1 cellular context compared by ENCODE assay signal in the genomic region with DNA sequence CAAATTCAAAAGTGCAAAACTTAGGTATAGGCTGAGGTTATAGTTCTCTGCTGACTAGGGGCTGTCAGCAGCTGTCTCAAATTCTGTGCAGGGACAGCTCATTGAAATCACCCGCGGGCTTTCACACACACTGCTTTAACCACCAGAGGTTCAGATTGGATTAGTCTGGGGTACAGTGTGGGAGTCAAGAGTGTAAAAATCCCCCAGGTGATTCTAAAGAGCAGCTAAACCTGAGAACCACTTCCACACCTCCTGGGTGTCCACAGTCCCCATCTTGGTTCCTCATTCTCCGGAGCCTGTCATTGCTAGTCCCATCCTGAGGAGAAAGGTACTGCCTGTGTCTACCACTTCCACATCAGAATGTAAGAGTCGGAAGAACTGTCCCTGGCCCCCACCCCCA.
TF ChIP-seq lines count a peak whose summit lies in the region.

No MANE protein-coding gene starts in this region.

TF ChIP-seq in GM12878, 131 proteins besides CTCF, POLR2A, EP300 and RAD21 (continued from another document):
- TF ChIP-seq, protein P1, sequence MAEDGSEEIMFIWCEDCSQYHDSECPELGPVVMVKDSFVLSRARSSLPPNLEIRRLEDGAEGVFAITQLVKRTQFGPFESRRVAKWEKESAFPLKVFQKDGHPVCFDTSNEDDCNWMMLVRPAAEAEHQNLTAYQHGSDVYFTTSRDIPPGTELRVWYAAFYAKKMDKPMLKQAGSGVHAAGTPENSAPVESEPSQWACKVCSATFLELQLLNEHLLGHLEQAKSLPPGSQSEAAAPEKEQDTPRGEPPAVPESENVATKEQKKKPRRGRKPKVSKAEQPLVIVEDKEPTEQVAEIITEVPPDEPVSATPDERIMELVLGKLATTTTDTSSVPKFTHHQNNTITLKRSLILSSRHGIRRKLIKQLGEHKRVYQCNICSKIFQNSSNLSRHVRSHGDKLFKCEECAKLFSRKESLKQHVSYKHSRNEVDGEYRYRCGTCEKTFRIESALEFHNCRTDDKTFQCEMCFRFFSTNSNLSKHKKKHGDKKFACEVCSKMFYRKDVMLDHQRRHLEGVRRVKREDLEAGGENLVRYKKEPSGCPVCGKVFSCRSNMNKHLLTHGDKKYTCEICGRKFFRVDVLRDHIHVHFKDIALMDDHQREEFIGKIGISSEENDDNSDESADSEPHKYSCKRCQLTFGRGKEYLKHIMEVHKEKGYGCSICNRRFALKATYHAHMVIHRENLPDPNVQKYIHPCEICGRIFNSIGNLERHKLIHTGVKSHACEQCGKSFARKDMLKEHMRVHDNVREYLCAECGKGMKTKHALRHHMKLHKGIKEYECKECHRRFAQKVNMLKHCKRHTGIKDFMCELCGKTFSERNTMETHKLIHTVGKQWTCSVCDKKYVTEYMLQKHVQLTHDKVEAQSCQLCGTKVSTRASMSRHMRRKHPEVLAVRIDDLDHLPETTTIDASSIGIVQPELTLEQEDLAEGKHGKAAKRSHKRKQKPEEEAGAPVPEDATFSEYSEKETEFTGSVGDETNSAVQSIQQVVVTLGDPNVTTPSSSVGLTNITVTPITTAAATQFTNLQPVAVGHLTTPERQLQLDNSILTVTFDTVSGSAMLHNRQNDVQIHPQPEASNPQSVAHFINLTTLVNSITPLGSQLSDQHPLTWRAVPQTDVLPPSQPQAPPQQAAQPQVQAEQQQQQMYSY (CRISPR knock-in tag; IDR thresholded peaks at IDR 0.05) = no peak
- TF ChIP-seq, protein P2, sequence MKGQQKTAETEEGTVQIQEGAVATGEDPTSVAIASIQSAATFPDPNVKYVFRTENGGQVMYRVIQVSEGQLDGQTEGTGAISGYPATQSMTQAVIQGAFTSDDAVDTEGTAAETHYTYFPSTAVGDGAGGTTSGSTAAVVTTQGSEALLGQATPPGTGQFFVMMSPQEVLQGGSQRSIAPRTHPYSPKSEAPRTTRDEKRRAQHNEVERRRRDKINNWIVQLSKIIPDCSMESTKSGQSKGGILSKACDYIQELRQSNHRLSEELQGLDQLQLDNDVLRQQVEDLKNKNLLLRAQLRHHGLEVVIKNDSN (IDR thresholded peaks at IDR 0.05; ENCODE audit: borderline replicate concordance, extremely low read length, insufficient read depth, low read depth, low read length) = no peak
- no peak for TF ChIP-seq YBX1 (IDR thresholded peaks at IDR 0.05)
- no peak for TF ChIP-seq HDAC2 (IDR thresholded peaks at IDR 0.05)
- TF ChIP-seq USF2 (IDR thresholded peaks at IDR 0.05; ENCODE audit: borderline replicate concordance, low read depth, low read length) = no peak
- TF ChIP-seq IKZF2 (IDR thresholded peaks at IDR 0.05) = peak; percentile 53 to 73; a peak in 3 of 4 replicates
- TF ChIP-seq, protein P3, sequence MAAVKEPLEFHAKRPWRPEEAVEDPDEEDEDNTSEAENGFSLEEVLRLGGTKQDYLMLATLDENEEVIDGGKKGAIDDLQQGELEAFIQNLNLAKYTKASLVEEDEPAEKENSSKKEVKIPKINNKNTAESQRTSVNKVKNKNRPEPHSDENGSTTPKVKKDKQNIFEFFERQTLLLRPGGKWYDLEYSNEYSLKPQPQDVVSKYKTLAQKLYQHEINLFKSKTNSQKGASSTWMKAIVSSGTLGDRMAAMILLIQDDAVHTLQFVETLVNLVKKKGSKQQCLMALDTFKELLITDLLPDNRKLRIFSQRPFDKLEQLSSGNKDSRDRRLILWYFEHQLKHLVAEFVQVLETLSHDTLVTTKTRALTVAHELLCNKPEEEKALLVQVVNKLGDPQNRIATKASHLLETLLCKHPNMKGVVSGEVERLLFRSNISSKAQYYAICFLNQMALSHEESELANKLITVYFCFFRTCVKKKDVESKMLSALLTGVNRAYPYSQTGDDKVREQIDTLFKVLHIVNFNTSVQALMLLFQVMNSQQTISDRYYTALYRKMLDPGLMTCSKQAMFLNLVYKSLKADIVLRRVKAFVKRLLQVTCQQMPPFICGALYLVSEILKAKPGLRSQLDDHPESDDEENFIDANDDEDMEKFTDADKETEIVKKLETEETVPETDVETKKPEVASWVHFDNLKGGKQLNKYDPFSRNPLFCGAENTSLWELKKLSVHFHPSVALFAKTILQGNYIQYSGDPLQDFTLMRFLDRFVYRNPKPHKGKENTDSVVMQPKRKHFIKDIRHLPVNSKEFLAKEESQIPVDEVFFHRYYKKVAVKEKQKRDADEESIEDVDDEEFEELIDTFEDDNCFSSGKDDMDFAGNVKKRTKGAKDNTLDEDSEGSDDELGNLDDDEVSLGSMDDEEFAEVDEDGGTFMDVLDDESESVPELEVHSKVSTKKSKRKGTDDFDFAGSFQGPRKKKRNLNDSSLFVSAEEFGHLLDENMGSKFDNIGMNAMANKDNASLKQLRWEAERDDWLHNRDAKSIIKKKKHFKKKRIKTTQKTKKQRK (IDR thresholded peaks at IDR 0.05; ENCODE audit: low read depth, low read length) = no peak
- no peak for TF ChIP-seq SKIL (IDR thresholded peaks at IDR 0.05; ENCODE audit: low read depth, poor library complexity, severe bottlenecking)
- no peak for TF ChIP-seq POLR2AphosphoS2 (IDR thresholded peaks at IDR 0.05; ENCODE audit: low read depth, low read length)
- TF ChIP-seq NFIC (IDR thresholded peaks at IDR 0.05; ENCODE audit: low read depth, low read length) = no peak
- no peak for TF ChIP-seq RELA (IDR thresholded peaks at IDR 0.05; ENCODE audit: borderline replicate concordance, partially characterized antibody)
- TF ChIP-seq, protein P4, sequence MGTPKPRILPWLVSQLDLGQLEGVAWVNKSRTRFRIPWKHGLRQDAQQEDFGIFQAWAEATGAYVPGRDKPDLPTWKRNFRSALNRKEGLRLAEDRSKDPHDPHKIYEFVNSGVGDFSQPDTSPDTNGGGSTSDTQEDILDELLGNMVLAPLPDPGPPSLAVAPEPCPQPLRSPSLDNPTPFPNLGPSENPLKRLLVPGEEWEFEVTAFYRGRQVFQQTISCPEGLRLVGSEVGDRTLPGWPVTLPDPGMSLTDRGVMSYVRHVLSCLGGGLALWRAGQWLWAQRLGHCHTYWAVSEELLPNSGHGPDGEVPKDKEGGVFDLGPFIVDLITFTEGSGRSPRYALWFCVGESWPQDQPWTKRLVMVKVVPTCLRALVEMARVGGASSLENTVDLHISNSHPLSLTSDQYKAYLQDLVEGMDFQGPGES (IDR thresholded peaks at IDR 0.05) = no peak
- no peak for TF ChIP-seq CEBPB (IDR thresholded peaks at IDR 0.05; ENCODE audit: borderline replicate concordance in 1 of 2, low read depth in 2 of 2, low read length in 2 of 2)
- TF ChIP-seq POLR2AphosphoS5 (IDR thresholded peaks at IDR 0.05; ENCODE audit: low read length) = no peak
- TF ChIP-seq ZNF24 (IDR thresholded peaks at IDR 0.05) = no peak
- no peak for TF ChIP-seq TARDBP (IDR thresholded peaks at IDR 0.05; ENCODE audit: borderline replicate concordance)
- TF ChIP-seq, protein P5, sequence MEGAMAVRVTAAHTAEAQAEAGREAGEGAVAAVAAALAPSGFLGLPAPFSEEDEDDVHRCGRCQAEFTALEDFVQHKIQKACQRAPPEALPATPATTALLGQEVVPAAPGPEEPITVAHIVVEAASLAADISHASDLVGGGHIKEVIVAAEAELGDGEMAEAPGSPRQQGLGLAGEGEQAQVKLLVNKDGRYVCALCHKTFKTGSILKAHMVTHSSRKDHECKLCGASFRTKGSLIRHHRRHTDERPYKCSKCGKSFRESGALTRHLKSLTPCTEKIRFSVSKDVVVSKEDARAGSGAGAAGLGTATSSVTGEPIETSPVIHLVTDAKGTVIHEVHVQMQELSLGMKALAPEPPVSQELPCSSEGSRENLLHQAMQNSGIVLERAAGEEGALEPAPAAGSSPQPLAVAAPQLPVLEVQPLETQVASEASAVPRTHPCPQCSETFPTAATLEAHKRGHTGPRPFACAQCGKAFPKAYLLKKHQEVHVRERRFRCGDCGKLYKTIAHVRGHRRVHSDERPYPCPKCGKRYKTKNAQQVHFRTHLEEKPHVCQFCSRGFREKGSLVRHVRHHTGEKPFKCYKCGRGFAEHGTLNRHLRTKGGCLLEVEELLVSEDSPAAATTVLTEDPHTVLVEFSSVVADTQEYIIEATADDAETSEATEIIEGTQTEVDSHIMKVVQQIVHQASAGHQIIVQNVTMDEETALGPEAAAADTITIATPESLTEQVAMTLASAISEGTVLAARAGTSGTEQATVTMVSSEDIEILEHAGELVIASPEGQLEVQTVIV (IDR thresholded peaks at IDR 0.05; ENCODE audit: borderline replicate concordance, partially characterized antibody) = no peak
- no peak for TF ChIP-seq TBL1XR1 (IDR thresholded peaks at IDR 0.05; ENCODE audit: low read depth, low read length)
- TF ChIP-seq, protein P6, sequence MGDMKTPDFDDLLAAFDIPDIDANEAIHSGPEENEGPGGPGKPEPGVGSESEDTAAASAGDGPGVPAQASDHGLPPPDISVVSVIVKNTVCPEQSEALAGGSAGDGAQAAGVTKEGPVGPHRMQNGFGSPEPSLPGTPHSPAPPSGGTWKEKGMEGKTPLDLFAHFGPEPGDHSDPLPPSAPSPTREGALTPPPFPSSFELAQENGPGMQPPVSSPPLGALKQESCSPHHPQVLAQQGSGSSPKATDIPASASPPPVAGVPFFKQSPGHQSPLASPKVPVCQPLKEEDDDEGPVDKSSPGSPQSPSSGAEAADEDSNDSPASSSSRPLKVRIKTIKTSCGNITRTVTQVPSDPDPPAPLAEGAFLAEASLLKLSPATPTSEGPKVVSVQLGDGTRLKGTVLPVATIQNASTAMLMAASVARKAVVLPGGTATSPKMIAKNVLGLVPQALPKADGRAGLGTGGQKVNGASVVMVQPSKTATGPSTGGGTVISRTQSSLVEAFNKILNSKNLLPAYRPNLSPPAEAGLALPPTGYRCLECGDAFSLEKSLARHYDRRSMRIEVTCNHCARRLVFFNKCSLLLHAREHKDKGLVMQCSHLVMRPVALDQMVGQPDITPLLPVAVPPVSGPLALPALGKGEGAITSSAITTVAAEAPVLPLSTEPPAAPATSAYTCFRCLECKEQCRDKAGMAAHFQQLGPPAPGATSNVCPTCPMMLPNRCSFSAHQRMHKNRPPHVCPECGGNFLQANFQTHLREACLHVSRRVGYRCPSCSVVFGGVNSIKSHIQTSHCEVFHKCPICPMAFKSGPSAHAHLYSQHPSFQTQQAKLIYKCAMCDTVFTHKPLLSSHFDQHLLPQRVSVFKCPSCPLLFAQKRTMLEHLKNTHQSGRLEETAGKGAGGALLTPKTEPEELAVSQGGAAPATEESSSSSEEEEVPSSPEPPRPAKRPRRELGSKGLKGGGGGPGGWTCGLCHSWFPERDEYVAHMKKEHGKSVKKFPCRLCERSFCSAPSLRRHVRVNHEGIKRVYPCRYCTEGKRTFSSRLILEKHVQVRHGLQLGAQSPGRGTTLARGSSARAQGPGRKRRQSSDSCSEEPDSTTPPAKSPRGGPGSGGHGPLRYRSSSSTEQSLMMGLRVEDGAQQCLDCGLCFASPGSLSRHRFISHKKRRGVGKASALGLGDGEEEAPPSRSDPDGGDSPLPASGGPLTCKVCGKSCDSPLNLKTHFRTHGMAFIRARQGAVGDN (IDR thresholded peaks at IDR 0.05) = no peak
- no peak for TF ChIP-seq ZNF207 (IDR thresholded peaks at IDR 0.05; ENCODE audit: borderline replicate concordance)
- no peak for TF ChIP-seq RAD51 (IDR thresholded peaks at IDR 0.05)
- TF ChIP-seq JUNB (IDR thresholded peaks at IDR 0.05) = no peak
- TF ChIP-seq SREBF1 (IDR thresholded peaks at IDR 0.05; ENCODE audit: low read length) = no peak
